In the genomic region with DNA sequence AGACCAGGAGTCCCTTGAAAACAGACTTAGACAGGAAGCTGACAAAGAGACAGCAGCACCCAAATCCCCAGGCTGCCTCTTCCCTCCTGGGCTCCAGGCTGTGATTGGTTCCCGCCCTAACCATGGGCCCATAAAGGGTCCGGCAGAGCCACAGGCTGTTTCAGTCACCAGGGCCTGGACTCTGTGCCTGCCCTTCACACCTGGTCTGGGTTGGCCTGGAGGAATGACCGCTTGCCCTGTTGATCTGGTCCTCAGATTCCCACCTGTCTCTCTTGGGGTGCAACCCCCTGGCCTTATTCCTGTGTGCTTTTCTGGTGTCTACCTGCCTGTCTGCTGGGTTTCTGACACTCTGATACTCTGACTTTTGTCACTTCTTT, we compare ENCODE assay signal across 24 cellular contexts. TPM values are rescaled to one million over a fixed set of nuclear protein-coding genes. Genes with fewer than 3 reads are reported as not detected.
A peak's percentile ranks its signal among the peaks of the same experiment; 100 is the strongest.
DNase-seq lines count a peak whose midpoint lies in the region; ATAC-seq lines count a peak whose summit lies in the region.
"Had no signal": no experiment of that assay in that cellular context is flagged by ENCODE, and none has a peak within 500 bp of the region (broad histone marks: within the 10 kb centered on the region; RNA-seq: fewer than 3 reads in every experiment).

No MANE protein-coding gene starts in this region.

- H3K9ac ChIP-seq in iPS-15b (ENCODE audit: low read depth, low read length) (peak overlapping the region; percentile 12), GM23248 (no peak overlapping the region)
- H3K9ac ChIP-seq: KMS-11 had no signal

- CTCF ChIA-PET in activated naive CD4-positive, alpha-beta T cell treated with anti-CD3 and anti-CD28 coated beads, Interleukin-2, amount 10 ng/mL, durations not matched to agents 7 days and 5 days (lab: Charles Lee), result interaction anchor here (1.0 to 4.3 kb wide), 2 partner anchors 45 to 102 kb away, joined by 3 to 22 read pairs; no protein-coding TSS in a partner anchor
- CTCF ChIA-PET in activated naive CD4-positive, alpha-beta T cell treated with anti-CD3 and anti-CD28 coated beads for 36 hours (lab: Charles Lee), result interaction anchor here (1.2 to 1.4 kb wide), 2 partner anchors 14 to 45 kb away, joined by 3 read pairs; no protein-coding TSS in a partner anchor

- H3K27ac ChIP-seq in GM23248, result no peak overlapping the region
- H3K27ac ChIP-seq: KMS-11 had no signal

- H3K4me2 ChIP-seq in GM23248 (ENCODE audit: unreplicated experiment), result no peak overlapping the region
- H3K4me2 ChIP-seq: KMS-11 had no signal

- no peaks in the 10 kb centered on the region for H3K9me3 ChIP-seq in iPS-15b (ENCODE audit: control insufficient read depth, insufficient read depth, low read length)
- H3K9me3 ChIP-seq in GM23248 (ENCODE audit: low read depth), result no peaks in the 10 kb centered on the region
- H3K9me3 ChIP-seq in T-helper 17 cell (ENCODE audit: control insufficient read depth, low read length, poor library complexity, severe bottlenecking), result no peaks in the 10 kb centered on the region

- in situ Hi-C loops in GM23248 (cut with MboI), result no loop called here

- H3K27ac Mint-ChIP-seq in activated naive CD4-positive, alpha-beta T cell treated with anti-CD3 and anti-CD28 coated beads, Interleukin-2, amount 10 ng/mL, durations not matched to agents 7 days and 5 days, result no peak overlapping the region
- no peak overlapping the region for H3K27ac Mint-ChIP-seq in activated naive CD4-positive, alpha-beta T cell treated with anti-CD3 and anti-CD28 coated beads for 36 hours
- no peak overlapping the region for H3K27ac Mint-ChIP-seq in T-helper 17 cell

- peak; percentile 17 for DNase-seq in activated naive CD4-positive, alpha-beta T cell treated with anti-CD3 and anti-CD28 coated beads, Interleukin-2, amount 10 ng/mL, durations not matched to agents 7 days and 5 days
- DNase-seq in activated naive CD4-positive, alpha-beta T cell treated with anti-CD3 and anti-CD28 coated beads for 36 hours, result no peak
- peak; percentile 49 for DNase-seq in posterior vena cava (ENCODE audit: low spot score)
- no peak for DNase-seq in GM23248
- no peak for DNase-seq in T-helper 17 cell
- no peak for DNase-seq in NCI-H1048 (lab: John Stamatoyannopoulos, UW)
- DNase-seq: 8988T, Calu3, DMS79 treated with DMSO at 0.1 percent for 48 hours, MM.1S, NCI-H1694, NCI-H2029 treated with DMSO at 0.1 percent for 48 hours, NCI-H2227 treated with DMSO at 0.1 percent for 48 hours, NCI-H526 treated with DMSO at 0.1 percent for 48 hours, SIG-M5 had no signal

- no peaks in the 10 kb centered on the region for H3K79me2 ChIP-seq in GM23248 (ENCODE audit: insufficient read depth)

- no peaks in the 10 kb centered on the region for H3K9me3 Mint-ChIP-seq in activated naive CD4-positive, alpha-beta T cell treated with anti-CD3 and anti-CD28 coated beads, Interleukin-2, amount 10 ng/mL, durations not matched to agents 7 days and 5 days
- H3K9me3 Mint-ChIP-seq in activated naive CD4-positive, alpha-beta T cell treated with anti-CD3 and anti-CD28 coated beads for 36 hours, result no peaks in the 10 kb centered on the region
- H3K9me3 Mint-ChIP-seq: IgD-negative memory B cell had no signal

- no peaks in the 10 kb centered on the region for H3F3A ChIP-seq in GM23248 (ENCODE audit: insufficient read depth)

- H3K36me3 ChIP-seq in iPS-15b (ENCODE audit: control insufficient read depth, insufficient read depth, low read length), result no peaks in the 10 kb centered on the region
- H3K36me3 ChIP-seq in GM23248 (ENCODE audit: low read depth), result no peaks in the 10 kb centered on the region

- intact Hi-C loops in activated naive CD4-positive, alpha-beta T cell treated with anti-CD3 and anti-CD28 coated beads for 36 hours (cut with micrococcal nuclease), result no loop called here
- intact Hi-C loops in posterior vena cava (cut with DNase I), result no loop called here

- no peaks in the 10 kb centered on the region for H4K20me1 ChIP-seq in GM23248 (ENCODE audit: insufficient read depth)

- H3K9me2 ChIP-seq in GM23248 (ENCODE audit: insufficient read depth), result no peaks in the 10 kb centered on the region

- no peak overlapping the region for H3K4me3 ChIP-seq in iPS-15b (ENCODE audit: low read depth, low read length)
- H3K4me3 ChIP-seq in GM23248, result no peak overlapping the region

- H3K27me3 ChIP-seq in iPS-15b (ENCODE audit: control insufficient read depth, insufficient read depth, low read length), result no peaks in the 10 kb centered on the region
- H3K27me3 ChIP-seq in GM23248 (replicated peaks; ENCODE audit: insufficient read depth), result peaks cover 26% of the 10 kb centered on the region

- peaks cover 67% of the 10 kb centered on the region for H3K27me3 Mint-ChIP-seq in activated naive CD4-positive, alpha-beta T cell treated with anti-CD3 and anti-CD28 coated beads, Interleukin-2, amount 10 ng/mL, durations not matched to agents 7 days and 5 days
- H3K27me3 Mint-ChIP-seq in activated naive CD4-positive, alpha-beta T cell treated with anti-CD3 and anti-CD28 coated beads for 36 hours (ENCODE audit: low read depth), result peaks cover 15% of the 10 kb centered on the region
- H3K27me3 Mint-ChIP-seq in T-helper 17 cell, result peaks cover 59% of the 10 kb centered on the region

- no peaks in the 10 kb centered on the region for H3K4me1 ChIP-seq in iPS-15b (ENCODE audit: control insufficient read depth, insufficient read depth, low read length)
- H3K4me1 ChIP-seq in GM23248 (ENCODE audit: insufficient read depth), result no peaks in the 10 kb centered on the region

- peaks cover 9% of the 10 kb centered on the region for H3K4me1 Mint-ChIP-seq in activated naive CD4-positive, alpha-beta T cell treated with anti-CD3 and anti-CD28 coated beads, Interleukin-2, amount 10 ng/mL, durations not matched to agents 7 days and 5 days
- H3K4me1 Mint-ChIP-seq in activated naive CD4-positive, alpha-beta T cell treated with anti-CD3 and anti-CD28 coated beads for 36 hours (ENCODE audit: low read depth), result peaks cover 13% of the 10 kb centered on the region
- peaks cover 9% of the 10 kb centered on the region for H3K4me1 Mint-ChIP-seq in T-helper 17 cell

- ATAC-seq in T-helper 17 cell, result no peak
- ATAC-seq: HCT116, Panc1 had no signal

- 53 to 56% methylated on average over 3 of the region's 3 CpGs for WGBS in GM23248 (ENCODE audit: low coverage in 1 of 2, low lambda C conversion rate in 2 of 2, missing lambda C conversion rate in 2 of 2), 2 experiments

- H3K36me3 Mint-ChIP-seq in activated naive CD4-positive, alpha-beta T cell treated with anti-CD3 and anti-CD28 coated beads, Interleukin-2, amount 10 ng/mL, durations not matched to agents 7 days and 5 days, result no peaks in the 10 kb centered on the region
- H3K36me3 Mint-ChIP-seq in activated naive CD4-positive, alpha-beta T cell treated with anti-CD3 and anti-CD28 coated beads for 36 hours (ENCODE audit: low read depth), result no peaks in the 10 kb centered on the region
- H3K36me3 Mint-ChIP-seq in T-helper 17 cell (ENCODE audit: low read depth), result no peaks in the 10 kb centered on the region

- no peak overlapping the region for H2AFZ ChIP-seq in GM23248

- no peak overlapping the region for H3K4me3 Mint-ChIP-seq in activated naive CD4-positive, alpha-beta T cell treated with anti-CD3 and anti-CD28 coated beads, Interleukin-2, amount 10 ng/mL, durations not matched to agents 7 days and 5 days
- no peak overlapping the region for H3K4me3 Mint-ChIP-seq in activated naive CD4-positive, alpha-beta T cell treated with anti-CD3 and anti-CD28 coated beads for 36 hours
- H3K4me3 Mint-ChIP-seq in T-helper 17 cell, result no peak overlapping the region
- H3K4me3 Mint-ChIP-seq: IgD-negative memory B cell had no signal

RNA-seq across cellular contexts. Expression of gene KRT83, which starts 2.9 kb away (rescaled TPM):
- total RNA-seq in activated naive CD4-positive, alpha-beta T cell treated with anti-CD3 and anti-CD28 coated beads for 36 hours, result not detected
- total RNA-seq in posterior vena cava (not detected), T-helper 17 cell (not detected)
- total RNA-seq in GM23248 (2014; rRNA removed; shearing (Covaris generic)), result not detected in 2 replicates
- not detected in 2 replicates for polyA plus RNA-seq in GM23248 (2016; fragmentation: Nextera tagmentation; extraction: Ambion mirVana)
- total RNA-seq: Calu3, H4, OCI-LY7 had no signal
- polyA plus RNA-seq: IgD-negative memory B cell had no signal

RNA-seq across cellular contexts. Expression of gene KRT81, which starts 32.7 kb away (rescaled TPM):
- not detected for total RNA-seq in activated naive CD4-positive, alpha-beta T cell treated with anti-CD3 and anti-CD28 coated beads for 36 hours
- total RNA-seq in posterior vena cava (not detected), T-helper 17 cell (not detected)
- total RNA-seq in GM23248 (2014; rRNA removed; shearing (Covaris generic)), result 0.11 TPM in 1 of 2 replicates, not detected in the other
- 0.34 and 0.95 TPM in 2 replicates for polyA plus RNA-seq in GM23248 (2016; fragmentation: Nextera tagmentation; extraction: Ambion mirVana)
- total RNA-seq: OCI-LY7 had no signal
- polyA plus RNA-seq: IgD-negative memory B cell had no signal

RNA-seq across cellular contexts. Expression of gene KRT85, which starts 43.2 kb away (rescaled TPM):
- not detected for total RNA-seq in activated naive CD4-positive, alpha-beta T cell treated with anti-CD3 and anti-CD28 coated beads for 36 hours
- total RNA-seq in posterior vena cava (not detected), T-helper 17 cell (not detected)
- not detected in 2 replicates for total RNA-seq in GM23248 (2014; rRNA removed; shearing (Covaris generic))
- polyA plus RNA-seq in GM23248 (2016; fragmentation: Nextera tagmentation; extraction: Ambion mirVana), result not detected in 2 replicates
- total RNA-seq: Calu3, H4, NCI-H460, OCI-LY7 had no signal
- polyA plus RNA-seq: BJ, IgD-negative memory B cell had no signal

RNA-seq across cellular contexts. Expression of gene KRT86, which starts 49.6 kb away (rescaled TPM):
- under 1 TPM in 1 of 2 experiments, not detected in 1; 0.15 TPM for total RNA-seq in activated naive CD4-positive, alpha-beta T cell treated with anti-CD3 and anti-CD28 coated beads for 36 hours
- total RNA-seq in posterior vena cava (not detected), T-helper 17 cell (under 1 TPM in 1 of 2 donors, not detected in 1; 0.21 TPM)
- total RNA-seq in GM23248 (2014; rRNA removed; shearing (Covaris generic)), result 0.11 TPM in 1 of 2 replicates, not detected in the other
- polyA plus RNA-seq in GM23248 (2016; fragmentation: Nextera tagmentation; extraction: Ambion mirVana), result 0.16 and 0.27 TPM in 2 replicates
- total RNA-seq: OCI-LY7 had no signal
- polyA plus RNA-seq: IgD-negative memory B cell had no signal

Comparison
In these comparisons a context has a peak if more than half of its experiments do, and no peak if none do; other contexts are left out.
1. DNase-seq: peak in activated naive CD4-positive, alpha-beta T cell treated with anti-CD3 and anti-CD28 coated beads, Interleukin-2, amount 10 ng/mL, durations not matched to agents 7 days and 5 days (single experiment) and posterior vena cava (single experiment); none in activated naive CD4-positive, alpha-beta T cell treated with anti-CD3 and anti-CD28 coated beads for 36 hours (single experiment), GM23248 (single experiment), T-helper 17 cell (0 of 3) and NCI-H1048 (single experiment).